In the genomic region with DNA sequence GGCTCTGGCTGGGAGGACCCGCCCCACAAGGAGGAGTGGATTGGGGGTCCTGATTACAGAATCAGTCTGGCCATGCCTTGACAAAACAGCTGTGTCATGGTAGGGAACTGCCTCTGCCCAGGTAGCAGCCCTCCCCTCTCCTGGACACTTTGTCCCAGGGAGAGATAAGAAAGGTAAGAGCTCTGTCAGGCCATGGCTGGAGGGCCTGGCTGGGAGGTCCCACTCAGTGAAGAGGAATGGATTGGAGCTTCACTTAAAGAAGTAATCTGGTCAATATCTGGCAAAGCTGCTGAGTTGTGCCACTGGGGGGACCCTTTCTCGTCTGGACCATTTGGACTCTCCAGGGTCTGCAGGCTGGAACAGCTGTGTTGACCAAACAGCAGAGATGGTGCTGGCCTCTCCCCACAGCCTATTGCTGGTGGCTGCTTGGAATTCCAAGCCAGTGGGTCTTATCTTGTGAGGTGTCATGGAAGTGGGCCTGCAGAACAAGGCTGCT, we compare ENCODE assay signal across 16 cellular contexts.
DNase-seq lines count a peak whose midpoint lies in the region; ATAC-seq, FAIRE-seq and TF ChIP-seq lines count a peak whose summit lies in the region.
"Had no signal": no experiment of that assay in that cellular context is flagged by ENCODE, and none has a peak within 500 bp of the region (broad histone marks: within the 10 kb centered on the region; RNA-seq: fewer than 3 reads in every experiment).

No MANE protein-coding gene starts in this region.

- intact Hi-C loops in activated naive CD4-positive, alpha-beta T cell treated with anti-CD3 and anti-CD28 coated beads for 36 hours (cut with micrococcal nuclease): loop anchor here (5.0 kb wide), 1 partner anchor 73 kb away; no protein-coding TSS in a partner anchor
- intact Hi-C loops in body of pancreas (cut with DNase I) (no loop called here), HepG2 (cut with micrococcal nuclease; ENCODE audit: unreplicated experiment) (no loop called here), PC-3 (cut with micrococcal nuclease) (no loop called here)

- BruUV-seq in HepG2 (replicated peaks; lab: Mats Ljungman, UMichigan): no TSS peak
- no TSS peak for BruUV-seq in PC-3 (replicated peaks; lab: Mats Ljungman, UMichigan)

- in situ Hi-C loops in HepG2 (cut with HindIII; ENCODE audit: extremely low pct_ligation_motif_present, low pct_unique_long_range_greater_than_20kb): no loop called here

- H2AFZ ChIP-seq in HepG2 (ENCODE audit: low read length) (no peak overlapping the region), PC-3 (ENCODE audit: low read length) (no peak overlapping the region)

- DNase-seq in activated naive CD4-positive, alpha-beta T cell treated with anti-CD3 and anti-CD28 coated beads for 36 hours: no peak
- no peak for DNase-seq in activated naive CD4-positive, alpha-beta T cell treated with Interleukin-2 at 50 U/mL for 16 hours
- DNase-seq in body of pancreas (peak in 1 of 4 donors; percentile 6), HepG2 (ENCODE audit: low spot score) (no peak), DMS53 treated with DMSO at 0.1 percent for 48 hours (lab: John Stamatoyannopoulos, UW; ENCODE audit: unreplicated experiment) (no peak), PC-3 (no peak)
- DNase-seq: activated CD8-positive, alpha-beta memory T cell treated with anti-CD3 and anti-CD28 coated beads, Interleukin-2, amount 10 ng/mL, durations not matched to agents 7 days and 5 days; NCI-H526; stimulated activated naive CD4-positive, alpha-beta T cell had no signal

- no peak for TF ChIP-seq CTCF in body of pancreas (IDR thresholded peaks at IDR 0.05)
- no peak for TF ChIP-seq CTCF in HepG2 (CRISPR knock-in tag; IDR thresholded peaks at IDR 0.05)
- TF ChIP-seq CTCF in PC-3 (conservative IDR thresholded peaks at IDR 0.05; ENCODE audit: low read depth, low read length): no peak

- H3F3A ChIP-seq in PC-3 (ENCODE audit: low read length, unreplicated experiment): no peaks in the 10 kb centered on the region

- H3K27ac ChIP-seq in body of pancreas (no peak overlapping the region), HepG2 (ENCODE audit: extremely low read length, insufficient read depth, low read length) (no peak overlapping the region), PC-3 (ENCODE audit: low read length) (no peak overlapping the region)

- H3K27me3 ChIP-seq in body of pancreas (no peaks in the 10 kb centered on the region), HepG2 (ENCODE audit: control insufficient read depth in 1 of 2, insufficient read depth in 2 of 2, low read length in 2 of 2) (no peaks in the 10 kb centered on the region), PC-3 (ENCODE audit: low read length) (no peaks in the 10 kb centered on the region)
- H3K27me3 ChIP-seq: gastrocnemius medialis, uterus had no signal

- peaks cover 25% of the 10 kb centered on the region for H3K4me1 ChIP-seq in body of pancreas
- H3K4me1 ChIP-seq in HepG2 (ENCODE audit: insufficient read depth, low read length): peaks cover 35% of the 10 kb centered on the region
- H3K4me1 ChIP-seq in PC-3 (ENCODE audit: insufficient read depth, low read length): no peaks in the 10 kb centered on the region; the same call in 1 of the 2 replicates
- H3K4me1 ChIP-seq: uterus had no signal

- TF ChIP-seq RAD21 in HepG2 (CRISPR knock-in tag; IDR thresholded peaks at IDR 0.05): no peak

- TF ChIP-seq POLR2A in body of pancreas (IDR thresholded peaks at IDR 0.05): no peak
- TF ChIP-seq POLR2A in HepG2 (IDR thresholded peaks at IDR 0.05; ENCODE audit: insufficient read depth in 1 of 2, low read depth in 2 of 2, low read length in 2 of 2): no peak

- H3K4me1 Mint-ChIP-seq in activated naive CD4-positive, alpha-beta T cell treated with anti-CD3 and anti-CD28 coated beads for 36 hours (ENCODE audit: low read depth): peaks cover 88% of the 10 kb centered on the region
- peaks cover 94% of the 10 kb centered on the region for H3K4me1 Mint-ChIP-seq in stimulated activated memory B cell treated with anti-CD40 and anti-IgM and Interleukin-4, amounts not matched to agents 10 μg/mL and 1 μg/mL and 100 μg/mL, for 72 hours

- no peak for FAIRE-seq in HepG2 (lab: Jason Lieb, UNC)
- FAIRE-seq: GM19239 had no signal

- no peak overlapping the region for H3K4me2 ChIP-seq in HepG2 (ENCODE audit: low read depth, low read length)
- no peak overlapping the region for H3K4me2 ChIP-seq in PC-3 (ENCODE audit: low read length)
- H3K4me2 ChIP-seq: smooth muscle cell had no signal

- H3K27ac Mint-ChIP-seq in activated naive CD4-positive, alpha-beta T cell treated with anti-CD3 and anti-CD28 coated beads for 36 hours: peak overlapping the region; percentile 36
- peak overlapping the region; percentile 31 for H3K27ac Mint-ChIP-seq in stimulated activated memory B cell treated with anti-CD40 and anti-IgM and Interleukin-4, amounts not matched to agents 10 μg/mL and 1 μg/mL and 100 μg/mL, for 72 hours
- H3K27ac Mint-ChIP-seq: activated CD8-positive, alpha-beta memory T cell treated with anti-CD3 and anti-CD28 coated beads, Interleukin-2, amount 10 ng/mL, durations not matched to agents 7 days and 5 days had no signal

- H3K4me3 Mint-ChIP-seq in activated naive CD4-positive, alpha-beta T cell treated with anti-CD3 and anti-CD28 coated beads for 36 hours: no peak overlapping the region
- H3K4me3 Mint-ChIP-seq in stimulated activated memory B cell treated with anti-CD40 and anti-IgM and Interleukin-4, amounts not matched to agents 10 μg/mL and 1 μg/mL and 100 μg/mL, for 72 hours: no peak overlapping the region
- H3K4me3 Mint-ChIP-seq: activated CD8-positive, alpha-beta memory T cell treated with anti-CD3 and anti-CD28 coated beads, Interleukin-2, amount 10 ng/mL, durations not matched to agents 7 days and 5 days; central memory CD8-positive, alpha-beta T cell had no signal

- no peaks in the 10 kb centered on the region for H3K27me3 Mint-ChIP-seq in activated naive CD4-positive, alpha-beta T cell treated with anti-CD3 and anti-CD28 coated beads for 36 hours (ENCODE audit: low read depth)
- H3K27me3 Mint-ChIP-seq in stimulated activated memory B cell treated with anti-CD40 and anti-IgM and Interleukin-4, amounts not matched to agents 10 μg/mL and 1 μg/mL and 100 μg/mL, for 72 hours: no peaks in the 10 kb centered on the region
- H3K27me3 Mint-ChIP-seq: activated CD8-positive, alpha-beta memory T cell treated with anti-CD3 and anti-CD28 coated beads, Interleukin-2, amount 10 ng/mL, durations not matched to agents 7 days and 5 days; central memory CD8-positive, alpha-beta T cell had no signal

- H3K36me3 Mint-ChIP-seq in activated naive CD4-positive, alpha-beta T cell treated with anti-CD3 and anti-CD28 coated beads for 36 hours (ENCODE audit: low read depth): peaks cover 27% of the 10 kb centered on the region
- H3K36me3 Mint-ChIP-seq in stimulated activated memory B cell treated with anti-CD40 and anti-IgM and Interleukin-4, amounts not matched to agents 10 μg/mL and 1 μg/mL and 100 μg/mL, for 72 hours: peaks cover 67% of the 10 kb centered on the region

- CTCF ChIA-PET in activated naive CD4-positive, alpha-beta T cell treated with anti-CD3 and anti-CD28 coated beads for 36 hours (lab: Charles Lee): interaction anchor here (1.4 kb wide), 1 partner anchor 211 kb away, joined by 3 read pairs; no protein-coding TSS in a partner anchor
- CTCF ChIA-PET in HepG2 (lab: Yijun Ruan, JAX; ENCODE audit: low intra/inter-chr PET ratio, low total read pairs): no interaction called here
- CTCF ChIA-PET in PC-3 (lab: Charles Lee): no interaction called here

- TF ChIP-seq EP300 in HepG2 (IDR thresholded peaks at IDR 0.05; ENCODE audit: low read depth in 2 of 2, low read length in 2 of 2) (no peak), HepG2 (CRISPR knock-in tag; IDR thresholded peaks at IDR 0.05; ENCODE audit: borderline replicate concordance) (no peak)

- H3K36me3 ChIP-seq in body of pancreas (replicated peaks in 1 of 2; ENCODE audit: insufficient read depth in 1 of 2, low read depth in 2 of 2) (no peaks in the 10 kb centered on the region), HepG2 (replicated peaks in 1 of 2; ENCODE audit: control insufficient read depth in 1 of 2, insufficient read depth in 2 of 2, low read length in 2 of 2) (peaks cover 0 to 4% of the 10 kb centered on the region in 2 experiments; a peak in 1 of 5 replicates), PC-3 (ENCODE audit: low read depth, low read length) (no peaks in the 10 kb centered on the region)
- H3K36me3 ChIP-seq: gastrocnemius medialis, uterus had no signal

- ATAC-seq in body of pancreas (peak; percentile 42), HepG2 (peak; percentile 65), HG03460 (IDR thresholded peaks at IDR 0.05; ENCODE audit: unreplicated experiment) (no peak), PC-3 (no peak)
- ATAC-seq in stimulated activated memory B cell treated with anti-CD40 and anti-IgM and Interleukin-4, amounts not matched to agents 10 μg/mL and 1 μg/mL and 100 μg/mL, for 72 hours: no peak
- ATAC-seq: activated CD8-positive, alpha-beta memory T cell treated with anti-CD3 and anti-CD28 coated beads, Interleukin-2, amount 10 ng/mL, durations not matched to agents 7 days and 5 days had no signal

- H3K79me2 ChIP-seq in HepG2 (ENCODE audit: insufficient read depth, low read length) (peaks cover 70% of the 10 kb centered on the region), PC-3 (ENCODE audit: low read length) (peaks cover 95% of the 10 kb centered on the region)

- H3K9me3 ChIP-seq in body of pancreas (no peaks in the 10 kb centered on the region), HepG2 (ENCODE audit: low read length) (no peaks in the 10 kb centered on the region), PC-3 (ENCODE audit: low read length) (no peaks in the 10 kb centered on the region)
- H3K9me3 ChIP-seq: gastrocnemius medialis, uterus had no signal

- peaks cover 6% of the 10 kb centered on the region for H3K9me3 Mint-ChIP-seq in activated naive CD4-positive, alpha-beta T cell treated with anti-CD3 and anti-CD28 coated beads for 36 hours
- H3K9me3 Mint-ChIP-seq in stimulated activated memory B cell treated with anti-CD40 and anti-IgM and Interleukin-4, amounts not matched to agents 10 μg/mL and 1 μg/mL and 100 μg/mL, for 72 hours: peaks cover 7% of the 10 kb centered on the region
- H3K9me3 Mint-ChIP-seq: central memory CD8-positive, alpha-beta T cell had no signal

- peaks cover 26% of the 10 kb centered on the region for H4K20me1 ChIP-seq in HepG2 (ENCODE audit: insufficient read depth, low read length)
- peaks cover 16% of the 10 kb centered on the region; the same call in 1 of the 2 replicates for H4K20me1 ChIP-seq in PC-3 (ENCODE audit: low read length)

- H3K4me3 ChIP-seq in body of pancreas (no peak overlapping the region), HepG2 (replicated peaks in 1 of 3; ENCODE audit: insufficient read depth in 1 of 3, low read depth in 2 of 3, low read length in 3 of 3) (no peak overlapping the region), PC-3 (ENCODE audit: low read length) (no peak overlapping the region)
- H3K4me3 ChIP-seq: smooth muscle cell, uterus had no signal

- H3K9me2 ChIP-seq in PC-3 (replicated peaks; ENCODE audit: low read length): no peaks in the 10 kb centered on the region

- 0 to 57% methylated on average over 1 to 2 of the region's 2 CpGs for WGBS in body of pancreas, 2 donors
- no CpG with 5 or more reads among the region's 2 CpGs for WGBS in HepG2 (ENCODE audit: low lambda C conversion rate)

- H3K9ac ChIP-seq in HepG2 (ENCODE audit: insufficient read depth, low read depth, low read length): no peak overlapping the region
- no peak overlapping the region for H3K9ac ChIP-seq in PC-3 (ENCODE audit: low read length)

- POLR2A ChIA-PET in HepG2 (lab: Yijun Ruan, JAX) (no interaction called here), PC-3 (lab: Charles Lee; ENCODE audit: unreplicated experiment) (no interaction called here)

Comparison
In these comparisons a context has a peak if more than half of its experiments do, and no peak if none do; other contexts are left out.
1. ATAC-seq: peak in body of pancreas (single experiment) and HepG2 (single experiment); none in stimulated activated memory B cell treated with anti-CD40 and anti-IgM and Interleukin-4, amounts not matched to agents 10 μg/mL and 1 μg/mL and 100 μg/mL, for 72 hours (single experiment), HG03460 (single experiment) and PC-3 (single experiment).